ENCODE assay signal across 9 cellular contexts in genomic region chr19:45568732-45569131, GRCh38. TPM values are rescaled to one million over a fixed set of nuclear protein-coding genes. Genes with fewer than 3 reads are reported as not detected.
DNase-seq lines count a peak whose midpoint lies in the region; ATAC-seq, FAIRE-seq and TF ChIP-seq lines count a peak whose summit lies in the region.
"Had no signal": no experiment of that assay in that cellular context is flagged by ENCODE, and none has a peak within 500 bp of the region (broad histone marks: within the 10 kb centered on the region; RNA-seq: fewer than 3 reads in every experiment).

No MANE protein-coding gene starts in this region.

- no peak overlapping the region for H3K27ac ChIP-seq in HUES64 (ENCODE audit: low read depth, low read length)
- H3K27ac ChIP-seq in K562 (ENCODE audit: extremely low read depth, low read depth, low read length) = no peak overlapping the region
- H3K27ac ChIP-seq in right cardiac atrium (ENCODE audit: low read length) = peak overlapping the region; percentile 51
- H3K27ac ChIP-seq in transverse colon = peak overlapping the region in 3 of 4 donors; percentile 16 to 35 (median 23)
- no peak overlapping the region for H3K27ac ChIP-seq in OCI-LY7 (ENCODE audit: low read depth, low read length, poor library complexity, severe bottlenecking)
- H3K27ac ChIP-seq: neutrophil had no signal

- TF ChIP-seq RAD21 in K562 (CRISPR knock-in tag; conservative IDR thresholded peaks at IDR 0.05 in 1 of 2, IDR thresholded peaks at IDR 0.05 in 1 of 2) = no peak

- peaks cover 39% of the 10 kb centered on the region for H3K79me2 ChIP-seq in K562 (ENCODE audit: control insufficient read depth, insufficient read depth, low read length)
- peaks cover 6% of the 10 kb centered on the region; the same call in 1 of the 2 replicates for H3K79me2 ChIP-seq in OCI-LY7 (ENCODE audit: insufficient read depth, low read depth, low read length)

- no peak for TF ChIP-seq CTCF in K562 (IDR thresholded peaks at IDR 0.05 in 2 of 3, conservative IDR thresholded peaks at IDR 0.05 in 1 of 3; ENCODE audit: insufficient read depth in 2 of 3, low read depth in 1 of 3, low read length in 3 of 3)
- no peak for TF ChIP-seq CTCF in transverse colon (IDR thresholded peaks at IDR 0.05)
- TF ChIP-seq CTCF in GM10248 (IDR thresholded peaks at IDR 0.05; ENCODE audit: control extremely low read depth, extremely low read depth, low read depth, missing control alignments) = no peak
- no peak for TF ChIP-seq CTCF in OCI-LY7 (conservative IDR thresholded peaks at IDR 0.05; ENCODE audit: low read length)

- H3K4me1 ChIP-seq in HUES64 (ENCODE audit: insufficient read depth, low read length) (peaks cover 7% of the 10 kb centered on the region), K562 (replicated peaks in 1 of 2; ENCODE audit: control insufficient read depth in 2 of 2, insufficient read depth in 2 of 2, low read length in 2 of 2) (peaks cover 4 to 6% of the 10 kb centered on the region in 2 experiments; a peak in 2 of 5 replicates), right cardiac atrium (ENCODE audit: control insufficient read depth, insufficient read depth, low read length) (peaks cover 4% of the 10 kb centered on the region), transverse colon (peaks cover 7 to 24% (median 13%) of the 10 kb centered on the region in 4 donors), OCI-LY7 (ENCODE audit: insufficient read depth, low read length, poor library complexity, severe bottlenecking) (peaks cover 20% of the 10 kb centered on the region)

- DNase-seq in K562 (ENCODE audit: extremely low read depth in 1 of 4, low spot score in 3 of 4) = peak in 1 of 4 experiments; percentile 2
- peak in 1 of 3 donors; percentile 6 for DNase-seq in right cardiac atrium
- DNase-seq in transverse colon = no peak
- no peak for DNase-seq in COR-L47 (lab: John Stamatoyannopoulos, UW)
- no peak for DNase-seq in GM10248 (ENCODE audit: extremely low spot score)
- no peak for DNase-seq in OCI-LY7 (ENCODE audit: low spot score)

- H4K20me1 ChIP-seq in K562 (replicated peaks; ENCODE audit: control insufficient read depth, insufficient read depth, low read length) (no peaks in the 10 kb centered on the region), OCI-LY7 (ENCODE audit: insufficient read depth, low read length) (0 out of 2 replicates have a peak, but pooled peaks cover 3% of the 10 kb centered on the region)

- H2AFZ ChIP-seq in K562 (ENCODE audit: low read depth, low read length) (no peak overlapping the region), OCI-LY7 (ENCODE audit: low read length) (no peak overlapping the region)

- H3K4me2 ChIP-seq in K562 (ENCODE audit: insufficient read depth, low read length) (no peak overlapping the region), OCI-LY7 (ENCODE audit: low read length) (no peak overlapping the region)

- H3K9ac ChIP-seq in HUES64 (ENCODE audit: low read depth, low read length) (0 out of 2 replicates have a peak overlapping the region, but pooled peaks have one; percentile 34), K562 (ENCODE audit: insufficient read depth in 1 of 2, low read depth in 2 of 2, low read length in 2 of 2) (peak overlapping the region in 1 of 2 experiments; percentile 41; a peak in 1 of 4 replicates)

- POLR2A ChIA-PET in K562 (lab: Yijun Ruan, JAX) (interaction anchor here (1.0 kb wide), 1 partner anchor 8 kb away, joined by 5 read pairs; no protein-coding TSS in a partner anchor), GM10248 (lab: Yijun Ruan, JAX) (no interaction called here), OCI-LY7 (lab: Charles Lee) (no interaction called here)

- CTCF ChIA-PET in K562 (lab: Yijun Ruan, JAX; ENCODE audit: low intra/inter-chr PET ratio) = interaction anchor here (1.0 kb wide), 1 partner anchor 45 kb away, joined by 3 read pairs; no protein-coding TSS in a partner anchor
- CTCF ChIA-PET in GM10248 (lab: Yijun Ruan, JAX) = interaction anchor here (0.9 to 4.0 kb wide), 7 partner anchors 9 to 140 kb away, joined by 3 to 20 read pairs (median 4); no protein-coding TSS in a partner anchor
- CTCF ChIA-PET in OCI-LY7 (lab: Charles Lee; ENCODE audit: unreplicated experiment) = no interaction called here

- H3K27me3 ChIP-seq in HUES64 (ENCODE audit: insufficient read depth, low read length) (no peaks in the 10 kb centered on the region), K562 (ENCODE audit: control insufficient read depth in 2 of 2, insufficient read depth in 2 of 2, low read length in 2 of 2) (no peaks in the 10 kb centered on the region), right cardiac atrium (ENCODE audit: control insufficient read depth, insufficient read depth) (no peaks in the 10 kb centered on the region), transverse colon (no peaks in the 10 kb centered on the region)
- H3K27me3 ChIP-seq: neutrophil had no signal

- WGBS in HUES64 = 81% methylated on average over 3 of the region's 3 CpGs
- WGBS in K562 (ENCODE audit: insufficient coverage, low coverage, missing lambda C conversion rate) = 78% methylated on average over 3 of the region's 3 CpGs
- 92% methylated on average over 3 of the region's 3 CpGs for WGBS in right cardiac atrium
- 87% methylated on average over 3 of the region's 3 CpGs; no CpG with 5 or more reads in 1 of the 2 donors for WGBS in transverse colon (ENCODE audit: low coverage in 1 of 2), 2 donors

- intact Hi-C loops in K562 (cut with micrococcal nuclease) = no loop called here
- intact Hi-C loops in right cardiac atrium (cut with DNase I) = no loop called here
- intact Hi-C loops in transverse colon (cut with DNase I; ENCODE audit: low total_unique reads) = no loop called here
- intact Hi-C loops in OCI-LY7 (cut with micrococcal nuclease; ENCODE audit: unreplicated experiment) = no loop called here

- in situ Hi-C loops in K562 (cut with MboI) = no loop called here
- in situ Hi-C loops in transverse colon (cut with MboI; ENCODE audit: low pct_ligation_motif_present in 1 of 4, low pct_unique_long_range_greater_than_20kb in 1 of 4, low sequenced_read_pairs in 3 of 4) = no loop called here

- no peaks in the 10 kb centered on the region for H3K9me1 ChIP-seq in K562 (ENCODE audit: control insufficient read depth, insufficient read depth, low read length)

- H3K4me3 ChIP-seq in HUES64 (ENCODE audit: low read length) (no peak overlapping the region), K562 (no peak overlapping the region), right cardiac atrium (ENCODE audit: low read length) (no peak overlapping the region), transverse colon (no peak overlapping the region), OCI-LY7 (ENCODE audit: low read depth, low read length, poor library complexity, severe bottlenecking) (no peak overlapping the region)

- BruUV-seq in K562 (replicated peaks; lab: Mats Ljungman, UMichigan) (no TSS peak), OCI-LY7 (replicated peaks; lab: Mats Ljungman, UMichigan) (no TSS peak)

- no peak for TF ChIP-seq POLR2A in K562 (conservative IDR thresholded peaks at IDR 0.05)
- TF ChIP-seq POLR2A in transverse colon (IDR thresholded peaks at IDR 0.05) = no peak

- ATAC-seq in K562 = no peak
- ATAC-seq in right cardiac atrium = peak; percentile 47 to 61

- no peaks in the 10 kb centered on the region for H3K9me2 ChIP-seq in OCI-LY7 (ENCODE audit: insufficient read depth, low read length)

- H3K36me3 ChIP-seq in HUES64 (ENCODE audit: insufficient read depth, low read length) = no peaks in the 10 kb centered on the region
- H3K36me3 ChIP-seq in K562 (ENCODE audit: control insufficient read depth, insufficient read depth, low read length) = peaks cover 10% of the 10 kb centered on the region; the same call in 1 of the 3 replicates
- H3K36me3 ChIP-seq in transverse colon = no peaks in the 10 kb centered on the region
- peaks cover 6% of the 10 kb centered on the region; the same call in 1 of the 2 replicates for H3K36me3 ChIP-seq in OCI-LY7 (ENCODE audit: insufficient read depth, low read length)
- H3K36me3 ChIP-seq: neutrophil had no signal

- FAIRE-seq in K562 (lab: Jason Lieb, UNC) = no peak
- FAIRE-seq: HTR-8/SVneo had no signal

- no peak for TF ChIP-seq EP300 in K562 (IDR thresholded peaks at IDR 0.05; ENCODE audit: low read length)
- TF ChIP-seq EP300 in transverse colon (IDR thresholded peaks at IDR 0.05; ENCODE audit: low read depth) = no peak

- no peaks in the 10 kb centered on the region for H3K9me3 ChIP-seq in HUES64 (ENCODE audit: insufficient read depth, low read depth, low read length)
- H3K9me3 ChIP-seq in K562 (replicated peaks; ENCODE audit: control insufficient read depth, insufficient read depth, low read depth, low read length) = no peaks in the 10 kb centered on the region
- no peaks in the 10 kb centered on the region for H3K9me3 ChIP-seq in right cardiac atrium (ENCODE audit: control insufficient read depth, low read length)
- no peaks in the 10 kb centered on the region for H3K9me3 ChIP-seq in transverse colon
- H3K9me3 ChIP-seq in OCI-LY7 (ENCODE audit: low read length) = no peaks in the 10 kb centered on the region
- H3K9me3 ChIP-seq: neutrophil had no signal

RNA-seq across cellular contexts. Expression of gene OPA3, which starts 15.9 kb away (rescaled TPM):
- polyA plus RNA-seq in HUES64 (2013, experiment 1 of 2) = 7.7 TPM
- 9.9 TPM for polyA plus RNA-seq in HUES64 (2013, experiment 2 of 2)
- 15.8 and 30.8 TPM in 2 replicates for total RNA-seq in K562 (2011; cell fraction: chromatin; rRNA removed; ENCODE audit: low replicate concordance)
- 9.5 TPM in 2 replicates for total RNA-seq in K562 (2011; cell fraction: nucleolus; rRNA removed)
- total RNA-seq in K562 (2011; cell fraction: nucleoplasm; rRNA removed) = 10.4 and 11.7 TPM in 2 replicates
- total RNA-seq in K562 (2014; rRNA removed) (5.5 and 7.7 TPM in 2 replicates), K562 (2014; rRNA removed; fragmentation: Illumina TruSeq; extraction: Trizol) (8.4 and 9.0 TPM in 2 replicates), K562 (2015; rRNA removed; fragmentation: Illumina TruSeq; extraction: Trizol) (12.2 and 12.9 TPM in 2 replicates), K562 (2021) (16.8 and 18.8 TPM in 2 replicates), right cardiac atrium (10 to 100 TPM; 20.7 to 27.6 (median 24.1) TPM), transverse colon (10 to 100 TPM in 1 of 4 donors, 1 to 10 TPM in 3; 6.7 to 10.8 (median 8.6) TPM), OCI-LY7 (2022) (10.6 and 12.0 TPM in 2 replicates)
- polyA plus RNA-seq in K562 (2011; rRNA removed) (14.2 and 16.4 TPM in 2 replicates), K562 (2014; fragmentation: Illumina TruSeq; extraction: Trizol) (10.6 and 12.6 TPM in 2 replicates), K562 (2014; fragmentation: Nextera tagmentation; extraction: Ambion mirVana) (1 to 10 TPM; 1.4 to 2.1 TPM), K562 (2014; rRNA removed) (7.0 and 9.3 TPM in 2 replicates), right cardiac atrium (17.5 TPM)
- polyA plus RNA-seq in K562 (2011; cell fraction: cytosol; rRNA removed) = 23.7 and 30.7 TPM in 2 replicates
- polyA plus RNA-seq in K562 (2011; cell fraction: nucleus; rRNA removed) = 6.1 and 6.4 TPM in 2 replicates
- polyA plus RNA-seq in K562 (2012) = 10.3 and 11.1 TPM in 2 replicates
- polyA minus RNA-seq in K562 (2011; rRNA and poly(A)+ RNA removed) = 11.1 and 13.0 TPM in 2 replicates
- polyA minus RNA-seq in K562 (2011; cell fraction: cytosol; rRNA and poly(A)+ RNA removed) = 7.8 and 9.7 TPM in 2 replicates
- polyA minus RNA-seq in K562 (2011; cell fraction: nucleus; rRNA and poly(A)+ RNA removed) = 2.0 and 2.2 TPM in 2 replicates
- total RNA-seq in OCI-LY7 (2014; rRNA removed; shearing (Covaris generic)) = 4.4 and 5.8 TPM in 2 replicates

RNA-seq across cellular contexts. Expression of gene GPR4, which starts 33.3 kb away (rescaled TPM):
- 0.35 TPM for polyA plus RNA-seq in HUES64 (2013, experiment 1 of 2)
- 0.25 TPM for polyA plus RNA-seq in HUES64 (2013, experiment 2 of 2)
- total RNA-seq in K562 (2011; cell fraction: chromatin; rRNA removed; ENCODE audit: low replicate concordance) = 0.12 TPM in 2 replicates
- not detected in 2 replicates for total RNA-seq in K562 (2011; cell fraction: nucleolus; rRNA removed)
- total RNA-seq in K562 (2011; cell fraction: nucleoplasm; rRNA removed) = not detected in 2 replicates
- total RNA-seq in K562 (2014; rRNA removed) = not detected in 2 replicates
- not detected in 2 replicates for total RNA-seq in K562 (2014; rRNA removed; fragmentation: Illumina TruSeq; extraction: Trizol)
- total RNA-seq in K562 (2015; rRNA removed; fragmentation: Illumina TruSeq; extraction: Trizol) = not detected in 2 replicates
- 0.07 and 0.09 TPM in 2 replicates for total RNA-seq in K562 (2021)
- polyA plus RNA-seq in K562 (2011; rRNA removed) = 0.03 TPM in 1 of 2 replicates, not detected in the other
- 0.03 TPM in 1 of 2 replicates, not detected in the other for polyA plus RNA-seq in K562 (2011; cell fraction: cytosol; rRNA removed)
- polyA plus RNA-seq in K562 (2011; cell fraction: nucleus; rRNA removed) = 0.06 TPM in 2 replicates
- 0.16 and 0.21 TPM in 2 replicates for polyA plus RNA-seq in K562 (2012)
- 0.04 and 0.12 TPM in 2 replicates for polyA plus RNA-seq in K562 (2014; fragmentation: Illumina TruSeq; extraction: Trizol)
- polyA plus RNA-seq in K562 (2014; fragmentation: Nextera tagmentation; extraction: Ambion mirVana) = not detected
- 0.03 TPM in 1 of 2 replicates, not detected in the other for polyA plus RNA-seq in K562 (2014; rRNA removed)
- polyA minus RNA-seq in K562 (2011; rRNA and poly(A)+ RNA removed) = not detected in 2 replicates
- polyA minus RNA-seq in K562 (2011; cell fraction: cytosol; rRNA and poly(A)+ RNA removed) = not detected in 2 replicates
- polyA minus RNA-seq in K562 (2011; cell fraction: nucleus; rRNA and poly(A)+ RNA removed) = 0.13 TPM in 1 of 2 replicates, not detected in the other
- total RNA-seq in right cardiac atrium = 10 to 100 TPM in 1 of 4 donors, 1 to 10 TPM in 3; 3.7 to 11.3 (median 4.7) TPM
- polyA plus RNA-seq in right cardiac atrium = 7.7 TPM
- total RNA-seq in transverse colon = 1 to 10 TPM in 1 of 4 donors, under 1 TPM in 3; 0.27 to 1.4 (median 0.43) TPM
- total RNA-seq in OCI-LY7 (2014; rRNA removed; shearing (Covaris generic)) = 0.38 TPM in 1 of 2 replicates, not detected in the other
- not detected in 2 replicates for total RNA-seq in OCI-LY7 (2022)

Comparison
In these comparisons a context has a peak if more than half of its experiments do, and no peak if none do; other contexts are left out.
1. H3K27ac ChIP-seq: peak in right cardiac atrium (single experiment) and transverse colon (3 of 4); none in HUES64 (single experiment), K562 (single experiment) and OCI-LY7 (single experiment).